12 cellular contexts compared by ENCODE assay signal in genomic region chr20:38145094-38146075, GRCh38. TPM values are rescaled to one million over a fixed set of nuclear protein-coding genes. Genes with fewer than 3 reads are reported as not detected.
DNase-seq lines count a peak whose midpoint lies in the region; ATAC-seq and TF ChIP-seq lines count a peak whose summit lies in the region.
"Had no signal": no experiment of that assay in that cellular context is flagged by ENCODE, and none has a peak within 500 bp of the region (broad histone marks: within the 10 kb centered on the region; RNA-seq: fewer than 3 reads in every experiment).

No MANE protein-coding gene starts in this region.

- no peaks in the 10 kb centered on the region for H3K36me3 ChIP-seq in breast epithelium
- peaks cover 31 to 41% of the 10 kb centered on the region in 2 donors for H3K36me3 ChIP-seq in lung (ENCODE audit: control insufficient read depth in 2 of 2, insufficient read depth in 2 of 2, low read length in 2 of 2)
- H3K36me3 ChIP-seq in vagina = peaks cover 0 to 5% of the 10 kb centered on the region in 2 donors

- peak overlapping the region; percentile 95 for H3K27ac Mint-ChIP-seq in MCF 10A (ENCODE audit: low read depth, unreplicated experiment)
- no peak overlapping the region for H3K27ac Mint-ChIP-seq in endothelial cell (ENCODE audit: unreplicated experiment)
- no peak overlapping the region for H3K27ac Mint-ChIP-seq in mesothelial cell of epicardium

- H3K4me1 ChIP-seq in breast epithelium = no peaks in the 10 kb centered on the region
- peaks cover 0 to 24% of the 10 kb centered on the region in 2 donors for H3K4me1 ChIP-seq in lung (ENCODE audit: control insufficient read depth in 2 of 2, insufficient read depth in 2 of 2, low read length in 2 of 2)
- H3K4me1 ChIP-seq in vagina = peaks cover 33% of the 10 kb centered on the region

- no peak overlapping the region for H3K4me3 ChIP-seq in breast epithelium
- H3K4me3 ChIP-seq in lung = no peak overlapping the region
- no peak overlapping the region for H3K4me3 ChIP-seq in vagina

- H3K4me1 Mint-ChIP-seq in MCF 10A (ENCODE audit: insufficient read depth, unreplicated experiment) (peaks cover 30% of the 10 kb centered on the region), endothelial cell (ENCODE audit: unreplicated experiment) (peaks cover 19% of the 10 kb centered on the region), mesothelial cell of epicardium (peaks cover 36% of the 10 kb centered on the region)

- TF ChIP-seq POLR2A in breast epithelium (IDR thresholded peaks at IDR 0.05) = no peak
- TF ChIP-seq POLR2A in vagina (IDR thresholded peaks at IDR 0.05) = no peak

- ATAC-seq in lung (ENCODE audit: insufficient read depth, low FRiP score) = no peak

- no peak overlapping the region for H3K4me3 Mint-ChIP-seq in MCF 10A (ENCODE audit: unreplicated experiment)
- peak overlapping the region; percentile 42 for H3K4me3 Mint-ChIP-seq in endothelial cell (ENCODE audit: unreplicated experiment)
- no peak overlapping the region for H3K4me3 Mint-ChIP-seq in mesothelial cell of epicardium

- H3K36me3 Mint-ChIP-seq in MCF 10A (ENCODE audit: insufficient read depth, unreplicated experiment) (no peaks in the 10 kb centered on the region), endothelial cell (ENCODE audit: low read depth, unreplicated experiment) (peaks cover 56% of the 10 kb centered on the region), mesothelial cell of epicardium (peaks cover 2% of the 10 kb centered on the region)

- peak; percentile 55 for DNase-seq in MCF 10A (ENCODE audit: unreplicated experiment)
- no peak for DNase-seq in breast epithelium (ENCODE audit: low spot score in 2 of 2)
- DNase-seq in endothelial cell (ENCODE audit: low spot score) = no peak
- DNase-seq in lung (ENCODE audit: low spot score) = no peak
- no peak for DNase-seq in vagina (ENCODE audit: extremely low spot score in 2 of 2)
- no peak for DNase-seq in iPS-NIHi7 (ENCODE audit: extremely low spot score)
- no peak for DNase-seq in NCI-H2227 treated with DMSO at 0.1 percent for 48 hours (lab: John Stamatoyannopoulos, UW)
- no peak for DNase-seq in mesothelial cell of epicardium (ENCODE audit: low spot score in 2 of 2, unreplicated experiment in 2 of 2)
- DNase-seq: 8988T, cortex of kidney, Karpas-422, NCI-H526 treated with DMSO at 0.1 percent for 48 hours had no signal

- H3K27ac ChIP-seq in breast epithelium (no peak overlapping the region), lung (ENCODE audit: low read depth in 1 of 2, low read length in 1 of 2) (peak overlapping the region; percentile 58 to 86), vagina (peak overlapping the region; percentile 73)

- no peaks in the 10 kb centered on the region for H3K27me3 Mint-ChIP-seq in MCF 10A (ENCODE audit: insufficient read depth, unreplicated experiment)
- H3K27me3 Mint-ChIP-seq in endothelial cell (ENCODE audit: unreplicated experiment) = peaks cover 7% of the 10 kb centered on the region
- no peaks in the 10 kb centered on the region for H3K27me3 Mint-ChIP-seq in mesothelial cell of epicardium (ENCODE audit: low read depth)

- intact Hi-C loops in MCF 10A (cut with micrococcal nuclease) = loop anchor here (2.0 kb wide), 1 partner anchor 23 kb away; no protein-coding TSS in a partner anchor
- intact Hi-C loops in breast epithelium (cut with DNase I; ENCODE audit: low total_unique reads) = no loop called here
- intact Hi-C loops in vagina (cut with DNase I) = no loop called here

- WGBS in lung, 2 donors = 71 to 73% methylated on average over 12 of the region's 12 CpGs

- POLR2A ChIA-PET in MCF 10A (lab: Yijun Ruan, JAX) = interaction anchor here (0.8 to 3.3 kb wide), 9 partner anchors 9 to 82 kb away, joined by 3 to 20 read pairs (median 4); no protein-coding TSS in a partner anchor

- H3K9me3 Mint-ChIP-seq in MCF 10A (ENCODE audit: unreplicated experiment) (no peaks in the 10 kb centered on the region), endothelial cell (ENCODE audit: unreplicated experiment) (no peaks in the 10 kb centered on the region), mesothelial cell of epicardium (no peaks in the 10 kb centered on the region)

- H3K27me3 ChIP-seq in breast epithelium = no peaks in the 10 kb centered on the region
- H3K27me3 ChIP-seq in lung (ENCODE audit: control insufficient read depth, insufficient read depth) = no peaks in the 10 kb centered on the region
- no peaks in the 10 kb centered on the region for H3K27me3 ChIP-seq in vagina

- H3K9me3 ChIP-seq in breast epithelium (no peaks in the 10 kb centered on the region), lung (ENCODE audit: control insufficient read depth in 2 of 2, insufficient read depth in 1 of 2, low read length in 1 of 2) (no peaks in the 10 kb centered on the region), vagina (no peaks in the 10 kb centered on the region)

- no TSS peak for BruUV-seq in MCF 10A (replicated peaks; lab: Mats Ljungman, UMichigan)

- CTCF ChIA-PET in MCF 10A (lab: Yijun Ruan, JAX) = interaction anchor here (0.8 to 3.8 kb wide), 5 partner anchors 14 to 76 kb away, joined by 4 to 19 read pairs (median 8); no protein-coding TSS in a partner anchor

- TF ChIP-seq CTCF in MCF 10A (IDR thresholded peaks at IDR 0.05; ENCODE audit: unreplicated experiment) (no peak), breast epithelium (IDR thresholded peaks at IDR 0.05) (no peak), endothelial cell (IDR thresholded peaks at IDR 0.05; ENCODE audit: unreplicated experiment) (no peak), lung (IDR thresholded peaks at IDR 0.05; ENCODE audit: control extremely low read depth, extremely low read depth) (no peak), vagina (IDR thresholded peaks at IDR 0.05) (no peak), mesothelial cell of epicardium (IDR thresholded peaks at IDR 0.05; ENCODE audit: unreplicated experiment) (no peak)

RNA-seq across cellular contexts. Expression of gene TGM2, which starts 19.7 kb away (rescaled TPM):
- total RNA-seq in MCF 10A (2022) (0.76 and 1.5 TPM in 2 replicates), breast epithelium (10 to 100 TPM; 10.7 to 44.9 (median 15.2) TPM), endothelial cell (ENCODE audit: unreplicated experiment) (216 TPM), lung (100 to 1,000 TPM; 194 to 476 TPM), vagina (92.8 TPM), mesothelial cell of epicardium (32.4 to 35.7 TPM (median 35.3 TPM) in 3 replicates)
- 100 to 1,000 TPM in 1 of 2 donors, 10 to 100 TPM in 1; 85.0 to 457 TPM for polyA plus RNA-seq in lung

Comparison
In these comparisons a context has a peak if more than half of its experiments do, and no peak if none do; other contexts are left out.
1. H3K27ac ChIP-seq: peak in lung (2 of 2) and vagina (single experiment); none in breast epithelium (0 of 2).